21 cellular contexts compared by ENCODE assay signal in the genomic region with DNA sequence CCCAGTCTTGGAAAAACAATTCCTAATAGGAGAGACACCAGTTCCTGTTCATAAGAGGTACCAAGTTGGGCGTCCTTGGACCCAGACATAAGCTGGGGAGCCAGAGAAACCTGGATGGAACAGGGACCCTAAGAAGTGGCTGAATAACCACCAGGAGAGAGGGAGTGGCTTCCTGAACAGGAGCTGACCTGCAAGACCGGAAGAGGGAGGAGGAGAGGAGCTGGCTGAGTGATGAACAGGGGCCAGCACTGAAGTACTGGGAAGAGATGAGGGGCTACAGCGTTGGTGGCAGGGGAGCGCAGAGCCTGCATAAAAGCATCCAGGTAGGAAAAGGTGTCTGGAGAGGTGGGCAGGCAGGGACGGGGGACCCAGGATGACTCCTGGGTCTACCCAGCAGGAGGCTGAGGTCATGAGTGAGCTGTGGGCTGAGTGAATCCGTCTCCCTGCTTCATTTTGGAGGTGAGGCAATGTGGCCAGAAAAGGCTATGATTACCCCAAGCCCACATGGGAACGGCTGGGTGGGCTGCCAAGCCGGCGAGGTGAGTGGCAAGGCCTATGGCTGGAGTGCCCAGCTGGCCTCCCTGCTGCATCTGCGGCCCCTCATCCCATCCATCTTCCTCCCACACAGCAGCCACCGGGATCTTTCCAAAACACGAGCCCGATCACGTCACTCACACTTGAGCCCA. TPM values are rescaled to one million over a fixed set of nuclear protein-coding genes. Genes with fewer than 3 reads are reported as not detected.
DNase-seq lines count a peak whose midpoint lies in the region; ATAC-seq and TF ChIP-seq lines count a peak whose summit lies in the region.
"Had no signal": no experiment of that assay in that cellular context is flagged by ENCODE, and none has a peak within 500 bp of the region (broad histone marks: within the 10 kb centered on the region; RNA-seq: fewer than 3 reads in every experiment).

No MANE protein-coding gene starts in this region.

- H3K27ac ChIP-seq in VCaP (peak overlapping the region; percentile 89), iPS-20b (ENCODE audit: low read length) (no peak overlapping the region), neuronal stem cell (replicated peaks; ENCODE audit: low read length) (no peak overlapping the region)
- H3K27ac ChIP-seq: BLaER1 treated with 17β-estradiol and CSF1 and Interleukin-3, amounts not matched to agents 10 nM and 100 nM; cardiac muscle cell; right atrium auricular region; SJSA1; tibial artery had no signal

- H3K23ac ChIP-seq in neuronal stem cell (ENCODE audit: low read depth, low read length, poor library complexity) = peak overlapping the region; percentile 1

- H3K27me3 Mint-ChIP-seq in Calu3 (ENCODE audit: unreplicated experiment) = peaks cover 32% of the 10 kb centered on the region

- whole genome bisulfite sequencing in neuronal stem cell (ENCODE audit: extremely low coverage in 2 of 2, insufficient read length in 2 of 2, insufficient replicate concordance in 1 of 2), 2 donors = no CpG with 5 or more reads among the region's 14 CpGs

- no peak overlapping the region for H4K91ac ChIP-seq in neuronal stem cell (ENCODE audit: low read depth, low read length, poor library complexity)

- peak; percentile 35 for DNase-seq in NCI-H2227 (lab: John Stamatoyannopoulos, UW; ENCODE audit: unreplicated experiment)
- no peak for DNase-seq in NCI-H2227 treated with DMSO at 0.1 percent for 48 hours (lab: John Stamatoyannopoulos, UW)
- no peak for DNase-seq in neuronal stem cell (ENCODE audit: low spot score)
- no peak for DNase-seq in Calu3
- DNase-seq: activated T-cell treated with anti-CD3 and anti-CD28 coated beads, Interleukin-2, amount 50 U/mL, for 72 hours; MV-4-11; OCI-M1; tibial artery had no signal

- peak overlapping the region; percentile 88 for H2BK15ac ChIP-seq in neuronal stem cell (ENCODE audit: low read length)

- H3K4me3 ChIP-seq in iPS-20b (ENCODE audit: low read length) (peak overlapping the region; percentile 77; the same call in 1 of the 2 replicates), neuronal stem cell (ENCODE audit: low read length in 2 of 2) (no peak overlapping the region)
- H3K4me3 ChIP-seq: BLaER1 treated with 17β-estradiol and CSF1 and Interleukin-3, amounts not matched to agents 10 nM and 100 nM; cardiac muscle cell; SJSA1 had no signal

- no peak for TF ChIP-seq CTCF in VCaP (conservative IDR thresholded peaks at IDR 0.05)
- no peak for TF ChIP-seq CTCF in Calu3 (IDR thresholded peaks at IDR 0.05; ENCODE audit: unreplicated experiment)

- no peak overlapping the region for H4K8ac ChIP-seq in neuronal stem cell (ENCODE audit: low read depth, low read length)

- H3K9me3 ChIP-seq in iPS-20b (ENCODE audit: insufficient read depth, low read depth, low read length) (no peaks in the 10 kb centered on the region), neuronal stem cell (replicated peaks in 1 of 2; ENCODE audit: control insufficient read depth in 2 of 2, insufficient read depth in 1 of 2, low read depth in 1 of 2, low read length in 2 of 2) (no peaks in the 10 kb centered on the region)
- H3K9me3 ChIP-seq: BLaER1 treated with 17β-estradiol and CSF1 and Interleukin-3, amounts not matched to agents 10 nM and 100 nM; right atrium auricular region; SJSA1; tibial artery had no signal

- peak overlapping the region; percentile 26 for H2AFZ ChIP-seq in neuronal stem cell (ENCODE audit: low read length)

- H3K14ac ChIP-seq in neuronal stem cell (ENCODE audit: low read length) = peak overlapping the region; percentile 9

- no peak overlapping the region for H2BK12ac ChIP-seq in neuronal stem cell (ENCODE audit: low read length)

- peaks cover 24% of the 10 kb centered on the region for H3K4me1 Mint-ChIP-seq in Calu3 (ENCODE audit: low read depth, unreplicated experiment)

- no peak overlapping the region for H3K27ac Mint-ChIP-seq in Calu3 (ENCODE audit: unreplicated experiment)
- H3K27ac Mint-ChIP-seq: activated T-cell treated with anti-CD3 and anti-CD28 coated beads, Interleukin-2, amount 50 U/mL, for 72 hours; memory B cell; T-helper 2 cell treated with Interferon-gamma antibody and Interleukin-4, amounts not matched to agents 5 μg/mL and 100 μg/mL, for 36 hours had no signal

- no peaks in the 10 kb centered on the region for H3K36me3 ChIP-seq in iPS-20b (ENCODE audit: insufficient read depth, low read depth, low read length)
- no peaks in the 10 kb centered on the region for H3K36me3 ChIP-seq in neuronal stem cell (replicated peaks in 1 of 2; ENCODE audit: control insufficient read depth in 2 of 2, insufficient read depth in 2 of 2, low read length in 2 of 2)
- H3K36me3 ChIP-seq: BLaER1 treated with 17β-estradiol and CSF1 and Interleukin-3, amounts not matched to agents 10 nM and 100 nM; cardiac muscle cell; right atrium auricular region; SJSA1; tibial artery had no signal

- H3K27me3 ChIP-seq in iPS-20b (ENCODE audit: insufficient read depth, low read length) = peaks cover 21% of the 10 kb centered on the region
- H3K27me3 ChIP-seq in neuronal stem cell (ENCODE audit: control insufficient read depth in 3 of 3, insufficient read depth in 3 of 3, low read depth in 1 of 3, low read length in 3 of 3) = no peaks in the 10 kb centered on the region
- H3K27me3 ChIP-seq: dorsolateral prefrontal cortex, right atrium auricular region, SJSA1, tibial artery had no signal

- H3K4me2 ChIP-seq in neuronal stem cell (ENCODE audit: insufficient read depth, low read length, poor library complexity, severe bottlenecking) = no peak overlapping the region
- H3K4me2 ChIP-seq: BLaER1 treated with 17β-estradiol and CSF1 and Interleukin-3, amounts not matched to agents 10 nM and 100 nM had no signal

- ATAC-seq in HG02885 (IDR thresholded peaks at IDR 0.05; ENCODE audit: poor library complexity, unreplicated experiment) (no peak), HG02678 (IDR thresholded peaks at IDR 0.05; ENCODE audit: unreplicated experiment) (no peak)
- ATAC-seq: esophagus mucosa; stimulated activated memory B cell treated with anti-CD40 and anti-IgM and Interleukin-4, amounts not matched to agents 10 μg/mL and 1 μg/mL and 100 μg/mL, for 72 hours had no signal

- H3K9ac ChIP-seq in iPS-20b (ENCODE audit: low read depth, low read length) (no peak overlapping the region), neuronal stem cell (ENCODE audit: low read depth, low read length, poor library complexity) (no peak overlapping the region)
- H3K9ac ChIP-seq: BLaER1 treated with 17β-estradiol and CSF1 and Interleukin-3, amounts not matched to agents 10 nM and 100 nM had no signal

- H3K36me3 Mint-ChIP-seq in Calu3 (ENCODE audit: insufficient read depth, unreplicated experiment) = no peaks in the 10 kb centered on the region
- H3K36me3 Mint-ChIP-seq: memory B cell; stimulated activated memory B cell treated with anti-CD40 and anti-IgM and Interleukin-4, amounts not matched to agents 10 μg/mL and 1 μg/mL and 100 μg/mL, for 72 hours had no signal

- H2BK120ac ChIP-seq in neuronal stem cell (ENCODE audit: low read depth, low read length) = peak overlapping the region; percentile 29

- peak overlapping the region; percentile 4 for H2AK5ac ChIP-seq in neuronal stem cell (ENCODE audit: low read depth, low read length)

- no peak overlapping the region for H2BK5ac ChIP-seq in neuronal stem cell (ENCODE audit: low read length)

- peak overlapping the region; percentile 15 for H3K18ac ChIP-seq in neuronal stem cell (ENCODE audit: low read length)

- BruUV-seq in Calu3 (replicated peaks; lab: Mats Ljungman, UMichigan) = no TSS peak

- no peak overlapping the region for H3K4ac ChIP-seq in neuronal stem cell (ENCODE audit: low read length)

- H3K9me3 Mint-ChIP-seq in Calu3 (ENCODE audit: low read depth, unreplicated experiment) = no peaks in the 10 kb centered on the region
- H3K9me3 Mint-ChIP-seq: activated T-cell treated with anti-CD3 and anti-CD28 coated beads, Interleukin-2, amount 50 U/mL, for 72 hours; memory B cell; stimulated activated memory B cell treated with anti-CD40 and anti-IgM and Interleukin-4, amounts not matched to agents 10 μg/mL and 1 μg/mL and 100 μg/mL, for 72 hours; T-helper 2 cell treated with Interferon-gamma antibody and Interleukin-4, amounts not matched to agents 5 μg/mL and 100 μg/mL, for 36 hours had no signal

- intact Hi-C loops in Calu3 (cut with micrococcal nuclease; ENCODE audit: unreplicated experiment) = no loop called here

- CTCF ChIA-PET in Calu3 (lab: Charles Lee) = no interaction called here

- no peaks in the 10 kb centered on the region for H3K79me1 ChIP-seq in neuronal stem cell (ENCODE audit: low read depth, low read length)

- peaks cover 17% of the 10 kb centered on the region; the same call in 1 of the 2 replicates for H3K4me1 ChIP-seq in iPS-20b (ENCODE audit: insufficient read depth, low read length)
- peaks cover 25 to 28% of the 10 kb centered on the region in 2 donors for H3K4me1 ChIP-seq in neuronal stem cell (ENCODE audit: control insufficient read depth in 2 of 2, insufficient read depth in 1 of 2, low read depth in 1 of 2, low read length in 2 of 2)
- H3K4me1 ChIP-seq: SJSA1 had no signal

- no peak overlapping the region for H3K4me3 Mint-ChIP-seq in Calu3 (ENCODE audit: low read depth, unreplicated experiment)
- H3K4me3 Mint-ChIP-seq: T-helper 2 cell treated with Interferon-gamma antibody and Interleukin-4, amounts not matched to agents 5 μg/mL and 100 μg/mL, for 36 hours had no signal

RNA-seq across cellular contexts. Expression of a gene that starts 34.4 kb away (rescaled TPM):
- 76.7 TPM for polyA plus RNA-seq in neuronal stem cell (2013, experiment 1 of 2)
- polyA plus RNA-seq in neuronal stem cell (2013, experiment 2 of 2) = 81.6 TPM
- 75.0 and 80.5 TPM in 2 replicates for total RNA-seq in Calu3 (2022)
